Comparison of ENCODE assay signal across 8 cellular contexts in genomic region chr12:57088442-57089258, GRCh38. TPM values are rescaled to one million over a fixed set of nuclear protein-coding genes. Genes with fewer than 3 reads are reported as not detected.
DNase-seq lines count a peak whose midpoint lies in the region; ATAC-seq, FAIRE-seq and TF ChIP-seq lines count a peak whose summit lies in the region.

TSS of gene NAB2 (plus strand) at chr12:57089114. CDS start at chr12:57089272, 158 bp downstream.

- no peaks in the 10 kb centered on the region for H3K9me3 Mint-ChIP-seq in WTC11

- FAIRE-seq in bronchial epithelial cell (lab: Jason Lieb, UNC) = no peak

- peaks cover 21% of the 10 kb centered on the region for H3K36me3 ChIP-seq in bronchial epithelial cell (ENCODE audit: control insufficient read depth, insufficient read depth, low read length)

- peaks cover 12% of the 10 kb centered on the region for H3K36me3 Mint-ChIP-seq in WTC11

- H3K27ac Mint-ChIP-seq in WTC11 = peak within 1 kb of the TSS; percentile 100

- H3K27me3 ChIP-seq in AG04450 (ENCODE audit: control insufficient read depth, insufficient read depth, low read length) = no peaks in the 10 kb centered on the region
- H3K27me3 ChIP-seq in bronchial epithelial cell (ENCODE audit: control insufficient read depth, insufficient read depth, low read length) = no peaks in the 10 kb centered on the region

- no peak for TF ChIP-seq CTCF in AG04450 (IDR thresholded peaks at IDR 0.05; ENCODE audit: low read depth, low read length)
- TF ChIP-seq CTCF in WTC11 (IDR thresholded peaks at IDR 0.05) = no peak
- TF ChIP-seq CTCF in bronchial epithelial cell (IDR thresholded peaks at IDR 0.05; ENCODE audit: insufficient read depth, low read length, severe bottlenecking) = no peak

- peak within 1 kb of the TSS; percentile 100 for H3K27ac ChIP-seq in AG04450 (ENCODE audit: low read depth, low read length)

- H3K9me3 ChIP-seq in AG04450 (ENCODE audit: control insufficient read depth, insufficient read depth, low read length) = no peaks in the 10 kb centered on the region; the same call in 1 of the 2 replicates

- POLR2A ChIA-PET in AG04450 (lab: Yijun Ruan, JAX) (interaction anchor here (0.5 to 13.0 kb wide), 16 partner anchors 9 to 452 kb away, joined by 3 to 258 read pairs (median 5); partner anchors contain the start of genes LRP1, NEMP1 and STAT6), WTC11 (lab: Charles Lee) (interaction anchor here (0.6 to 4.7 kb wide), 10 partner anchors 9 to 452 kb away, joined by 3 to 65 read pairs (median 3); partner anchors contain the start of genes INHBE, LRP1, NEMP1 and STAT6)

- ATAC-seq in GM18907 (IDR thresholded peaks at IDR 0.05; ENCODE audit: unreplicated experiment) = peak; percentile 65
- ATAC-seq in HG03139 (IDR thresholded peaks at IDR 0.05; ENCODE audit: unreplicated experiment) = peak; percentile 47
- ATAC-seq in WTC11 = peak; percentile 46

- no peaks in the 10 kb centered on the region; the same call in 1 of the 2 replicates for H3K27me3 Mint-ChIP-seq in WTC11 (ENCODE audit: low read depth)

- peaks cover 39% of the 10 kb centered on the region for H3K4me1 Mint-ChIP-seq in WTC11

- CTCF ChIA-PET in AG04450 (lab: Charles Lee) (interaction anchor here (0.6 to 1.9 kb wide), 2 partner anchors 19 to 80 kb away, joined by 4 to 6 read pairs; no protein-coding TSS in a partner anchor), WTC11 (lab: Charles Lee) (interaction anchor here (0.6 to 8.7 kb wide), 16 partner anchors 9 to 386 kb away, joined by 3 to 219 read pairs (median 4); partner anchors contain the start of genes LRP1, NEMP1 and STAT6)

- H3K4me3 Mint-ChIP-seq in WTC11 = peak within 1 kb of the TSS; percentile 88

- H3K4me3 ChIP-seq in AG04450 (ENCODE audit: low read depth, low read length) (peak within 1 kb of the TSS; percentile 76), bronchial epithelial cell (ENCODE audit: low read depth, low read length) (peak within 1 kb of the TSS; percentile 57)

- DNase-seq in AG04450 (ENCODE audit: low read depth, low spot score) (peak; percentile 94), NCI-H2227 treated with DMSO at 0.1 percent for 48 hours (lab: John Stamatoyannopoulos, UW) (peak; percentile 83), WTC11 (ENCODE audit: low spot score) (peak; percentile 91), bronchial epithelial cell (ENCODE audit: low read depth) (peak; percentile 88), inferior parietal cortex (ENCODE audit: extremely low spot score) (peak; percentile 80), smooth muscle cell of the brain vasculature (ENCODE audit: low read depth, low spot score) (peak; percentile 81)

TF ChIP-seq in WTC11, 78 proteins besides CTCF, POLR2A, EP300 and RAD21 (continues in another document):
- TF ChIP-seq CREB1 (CRISPR knock-in tag; IDR thresholded peaks at IDR 0.05) (no peak), TP53 (CRISPR knock-in tag; IDR thresholded peaks at IDR 0.05) (peak; percentile 60; the same call in 1 of the 2 replicates), FOXK1 (CRISPR knock-in tag; IDR thresholded peaks at IDR 0.05) (0 out of 2 replicates have a peak, but pooled peaks have one; percentile 19), NR1H2 (CRISPR knock-in tag; IDR thresholded peaks at IDR 0.05) (no peak), ZNF416 (CRISPR knock-in tag; IDR thresholded peaks at IDR 0.05) (0 out of 2 replicates have a peak, but pooled peaks have one; percentile 32), ETV6 (CRISPR knock-in tag; IDR thresholded peaks at IDR 0.05) (0 out of 2 replicates have a peak, but pooled peaks have one; percentile 9), ZNF121 (CRISPR knock-in tag; IDR thresholded peaks at IDR 0.05) (no peak), NR3C1 (CRISPR knock-in tag; conservative IDR thresholded peaks at IDR 0.05; ENCODE audit: low read depth) (no peak), CDX4 (CRISPR knock-in tag; IDR thresholded peaks at IDR 0.05; ENCODE audit: borderline replicate concordance) (no peak), ATF6 (CRISPR knock-in tag; IDR thresholded peaks at IDR 0.05) (no peak), HMGA2 (CRISPR knock-in tag; IDR thresholded peaks at IDR 0.05) (no peak), ZNF423 (CRISPR knock-in tag; IDR thresholded peaks at IDR 0.05) (no peak), GABPB1 (CRISPR knock-in tag; IDR thresholded peaks at IDR 0.05) (peak; percentile 17; the same call in 1 of the 2 replicates), FOXP4 (CRISPR knock-in tag; IDR thresholded peaks at IDR 0.05) (0 out of 2 replicates have a peak, but pooled peaks have one; percentile 35)
- TF ChIP-seq, protein P1, sequence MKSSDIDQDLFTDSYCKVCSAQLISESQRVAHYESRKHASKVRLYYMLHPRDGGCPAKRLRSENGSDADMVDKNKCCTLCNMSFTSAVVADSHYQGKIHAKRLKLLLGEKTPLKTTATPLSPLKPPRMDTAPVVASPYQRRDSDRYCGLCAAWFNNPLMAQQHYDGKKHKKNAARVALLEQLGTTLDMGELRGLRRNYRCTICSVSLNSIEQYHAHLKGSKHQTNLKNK (CRISPR knock-in tag; IDR thresholded peaks at IDR 0.05) = no peak
- TF ChIP-seq, protein P2, sequence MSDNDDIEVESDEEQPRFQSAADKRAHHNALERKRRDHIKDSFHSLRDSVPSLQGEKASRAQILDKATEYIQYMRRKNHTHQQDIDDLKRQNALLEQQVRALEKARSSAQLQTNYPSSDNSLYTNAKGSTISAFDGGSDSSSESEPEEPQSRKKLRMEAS (CRISPR knock-in tag; IDR thresholded peaks at IDR 0.05) = peak; percentile 56
- TF ChIP-seq, protein P3, sequence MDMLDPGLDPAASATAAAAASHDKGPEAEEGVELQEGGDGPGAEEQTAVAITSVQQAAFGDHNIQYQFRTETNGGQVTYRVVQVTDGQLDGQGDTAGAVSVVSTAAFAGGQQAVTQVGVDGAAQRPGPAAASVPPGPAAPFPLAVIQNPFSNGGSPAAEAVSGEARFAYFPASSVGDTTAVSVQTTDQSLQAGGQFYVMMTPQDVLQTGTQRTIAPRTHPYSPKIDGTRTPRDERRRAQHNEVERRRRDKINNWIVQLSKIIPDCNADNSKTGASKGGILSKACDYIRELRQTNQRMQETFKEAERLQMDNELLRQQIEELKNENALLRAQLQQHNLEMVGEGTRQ (CRISPR knock-in tag; IDR thresholded peaks at IDR 0.05) = peak; percentile 70
- TF ChIP-seq, protein P4, sequence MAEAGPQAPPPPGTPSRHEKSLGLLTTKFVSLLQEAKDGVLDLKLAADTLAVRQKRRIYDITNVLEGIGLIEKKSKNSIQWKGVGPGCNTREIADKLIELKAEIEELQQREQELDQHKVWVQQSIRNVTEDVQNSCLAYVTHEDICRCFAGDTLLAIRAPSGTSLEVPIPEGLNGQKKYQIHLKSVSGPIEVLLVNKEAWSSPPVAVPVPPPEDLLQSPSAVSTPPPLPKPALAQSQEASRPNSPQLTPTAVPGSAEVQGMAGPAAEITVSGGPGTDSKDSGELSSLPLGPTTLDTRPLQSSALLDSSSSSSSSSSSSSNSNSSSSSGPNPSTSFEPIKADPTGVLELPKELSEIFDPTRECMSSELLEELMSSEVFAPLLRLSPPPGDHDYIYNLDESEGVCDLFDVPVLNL (CRISPR knock-in tag; IDR thresholded peaks at IDR 0.05; ENCODE audit: borderline replicate concordance, low read depth) = no peak
- TF ChIP-seq, protein P5, sequence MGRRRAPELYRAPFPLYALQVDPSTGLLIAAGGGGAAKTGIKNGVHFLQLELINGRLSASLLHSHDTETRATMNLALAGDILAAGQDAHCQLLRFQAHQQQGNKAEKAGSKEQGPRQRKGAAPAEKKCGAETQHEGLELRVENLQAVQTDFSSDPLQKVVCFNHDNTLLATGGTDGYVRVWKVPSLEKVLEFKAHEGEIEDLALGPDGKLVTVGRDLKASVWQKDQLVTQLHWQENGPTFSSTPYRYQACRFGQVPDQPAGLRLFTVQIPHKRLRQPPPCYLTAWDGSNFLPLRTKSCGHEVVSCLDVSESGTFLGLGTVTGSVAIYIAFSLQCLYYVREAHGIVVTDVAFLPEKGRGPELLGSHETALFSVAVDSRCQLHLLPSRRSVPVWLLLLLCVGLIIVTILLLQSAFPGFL (CRISPR knock-in tag; IDR thresholded peaks at IDR 0.05; ENCODE audit: borderline replicate concordance) = no peak

RNA-seq across cellular contexts. Expression of gene NAB2, which starts in this region (rescaled TPM):
- 46.4 and 60.9 TPM in 2 replicates for polyA plus RNA-seq in AG04450 (2011; rRNA removed)
- polyA minus RNA-seq in AG04450 (2011; rRNA and poly(A)+ RNA removed) = 68.2 and 83.4 TPM in 2 replicates
- total RNA-seq in WTC11 (2021) (16.5 to 20.5 TPM (median 17.2 TPM) in 3 replicates), bronchial epithelial cell (33.0 and 40.5 TPM in 2 replicates)

Comparison
In these comparisons a context has a peak if more than half of its experiments do, and no peak if none do; other contexts are left out.
1. Peak in every context shown above with its lines: DNase-seq, ATAC-seq, H3K4me3 ChIP-seq and H3K27ac ChIP-seq.